In genomic region chr7:86469680-86470295, GRCh38 we compare ENCODE assay signal across 8 cellular contexts.
DNase-seq lines count a peak whose midpoint lies in the region; ATAC-seq and TF ChIP-seq lines count a peak whose summit lies in the region.

No MANE protein-coding gene starts in this region.

- peaks cover 4% of the 10 kb centered on the region for H3K27me3 Mint-ChIP-seq in mesothelial cell of epicardium (ENCODE audit: low read depth)
- H3K27me3 Mint-ChIP-seq in type B pancreatic cell, result peaks cover 7% of the 10 kb centered on the region

- no peak overlapping the region for H3K4me3 Mint-ChIP-seq in mesothelial cell of epicardium
- no peak overlapping the region for H3K4me3 Mint-ChIP-seq in type B pancreatic cell

- TF ChIP-seq CTCF in mesothelial cell of epicardium (IDR thresholded peaks at IDR 0.05; ENCODE audit: unreplicated experiment) (peak; percentile 94), type B pancreatic cell (conservative IDR thresholded peaks at IDR 0.05) (peak; percentile 94)

- H3K9me3 Mint-ChIP-seq in mesothelial cell of epicardium (no peaks in the 10 kb centered on the region), type B pancreatic cell (no peaks in the 10 kb centered on the region)

- H3K36me3 Mint-ChIP-seq in mesothelial cell of epicardium, result no peaks in the 10 kb centered on the region
- H3K36me3 Mint-ChIP-seq in type B pancreatic cell, result no peaks in the 10 kb centered on the region

- ATAC-seq in GM18870 (IDR thresholded peaks at IDR 0.05; ENCODE audit: unreplicated experiment) (peak; percentile 99), HG03045 (IDR thresholded peaks at IDR 0.05; ENCODE audit: unreplicated experiment) (peak; percentile 97)

- H3K4me1 Mint-ChIP-seq in mesothelial cell of epicardium (peaks cover 12% of the 10 kb centered on the region), type B pancreatic cell (ENCODE audit: unreplicated experiment) (no peaks in the 10 kb centered on the region)

- DNase-seq in COLO668 (lab: John Stamatoyannopoulos, UW; ENCODE audit: unreplicated experiment), result peak; percentile 45
- peak; percentile 76 for DNase-seq in NCI-H1694 treated with DMSO at 0.1 percent for 48 hours (lab: John Stamatoyannopoulos, UW)
- DNase-seq in T follicular helper cell (ENCODE audit: low read depth), result peak; percentile 11
- DNase-seq in ecto neural progenitor cell (ENCODE audit: low spot score), result peak; percentile 77
- DNase-seq in mesothelial cell of epicardium (ENCODE audit: low spot score in 2 of 2, unreplicated experiment in 2 of 2), result peak; percentile 23 to 69
- peak; percentile 69 for DNase-seq in type B pancreatic cell (ENCODE audit: extremely low spot score, unreplicated experiment)

- H3K27ac Mint-ChIP-seq in mesothelial cell of epicardium (no peak overlapping the region), type B pancreatic cell (no peak overlapping the region)

Comparison
In these comparisons a context has a peak if more than half of its experiments do, and no peak if none do; other contexts are left out.
1. Peak in every context shown above with its lines: DNase-seq and ATAC-seq.
2. DNase-seq: peak in every context shown above with its lines; median percentile 77 in ecto neural progenitor cell; 76 in NCI-H1694 treated with DMSO at 0.1 percent for 48 hours; 69 in type B pancreatic cell; 46 in mesothelial cell of epicardium; 45 in COLO668; 11 in T follicular helper cell.